13 cellular contexts compared by ENCODE assay signal in genomic region chr6:158500016-158500735, GRCh38. TPM values are rescaled to one million over a fixed set of nuclear protein-coding genes. Genes with fewer than 3 reads are reported as not detected.
DNase-seq lines count a peak whose midpoint lies in the region; ATAC-seq, FAIRE-seq and TF ChIP-seq lines count a peak whose summit lies in the region.
"Had no signal": no experiment of that assay in that cellular context is flagged by ENCODE, and none has a peak within 500 bp of the region (broad histone marks: within the 10 kb centered on the region; RNA-seq: fewer than 3 reads in every experiment).

No MANE protein-coding gene starts in this region.

- 0 out of 2 replicates have a peak, but pooled peaks cover 9% of the 10 kb centered on the region for H3K4me1 ChIP-seq in PC-3 (ENCODE audit: insufficient read depth, low read length)
- H3K4me1 ChIP-seq: testis had no signal

- H3K27me3 ChIP-seq in PC-3 (ENCODE audit: low read length): no peaks in the 10 kb centered on the region
- H3K27me3 ChIP-seq: testis had no signal

- DNase-seq in SHP77 treated with DMSO at 0.1 percent for 48 hours (lab: John Stamatoyannopoulos, UW) (peak; percentile 19), SHP77 (lab: John Stamatoyannopoulos, UW) (no peak), PC-3 (peak; percentile 33), fibroblast of gingiva (ENCODE audit: low read depth) (peak; percentile 48), urothelium cell line (ENCODE audit: low spot score) (peak; percentile 10), GM20000 (ENCODE audit: low spot score) (no peak), nucleus accumbens (lab: John Stamatoyannopoulos, UW) (no peak), GM13977 (ENCODE audit: low spot score) (no peak)
- DNase-seq: activated CD4-positive, alpha-beta T cell treated with anti-CD3 and anti-CD28 coated beads, Interleukin-2, amount 50 U/mL, for 4 hours; activated naive CD4-positive, alpha-beta T cell treated with anti-CD3 and anti-CD28 coated beads for 36 hours; NCI-H446 treated with DMSO at 0.1 percent for 48 hours; testis had no signal

- no peak overlapping the region for H3K4me3 ChIP-seq in PC-3 (ENCODE audit: low read length)
- H3K4me3 ChIP-seq: testis had no signal

- H3K27ac ChIP-seq in PC-3 (ENCODE audit: low read length): no peak overlapping the region
- H3K27ac ChIP-seq: testis had no signal

- H3K79me2 ChIP-seq in PC-3 (ENCODE audit: low read length): no peaks in the 10 kb centered on the region

- H3F3A ChIP-seq in PC-3 (ENCODE audit: low read length, unreplicated experiment): no peaks in the 10 kb centered on the region

- no peak for FAIRE-seq in urothelium cell line (lab: Jason Lieb, UNC)
- FAIRE-seq: G401.6 had no signal

- CTCF ChIA-PET in PC-3 (lab: Charles Lee): no interaction called here

- H3K9me3 ChIP-seq in PC-3 (ENCODE audit: low read length): no peaks in the 10 kb centered on the region
- H3K9me3 ChIP-seq: testis had no signal

- no peaks in the 10 kb centered on the region for H3K9me2 ChIP-seq in PC-3 (replicated peaks; ENCODE audit: low read length)

- H2AFZ ChIP-seq in PC-3 (ENCODE audit: low read length): no peak overlapping the region

- no peaks in the 10 kb centered on the region; the same call in 1 of the 2 replicates for H3K36me3 ChIP-seq in PC-3 (ENCODE audit: low read depth, low read length)

- no peak overlapping the region for H3K4me2 ChIP-seq in PC-3 (ENCODE audit: low read length)

- TF ChIP-seq CTCF in PC-3 (conservative IDR thresholded peaks at IDR 0.05; ENCODE audit: low read depth, low read length) (no peak), GM20000 (IDR thresholded peaks at IDR 0.05; ENCODE audit: extremely low read depth, missing control alignments) (no peak), GM13977 (IDR thresholded peaks at IDR 0.05; ENCODE audit: extremely low read depth, insufficient read depth, missing control alignments) (no peak)

- intact Hi-C loops in PC-3 (cut with micrococcal nuclease): no loop called here

- BruUV-seq in PC-3 (replicated peaks; lab: Mats Ljungman, UMichigan): no TSS peak

- in situ Hi-C loops in GM13977 (cut with MboI; ENCODE audit: low pct_unique_long_range_greater_than_20kb, low sequenced_read_pairs, unreplicated experiment): no loop called here

- no peaks in the 10 kb centered on the region for H4K20me1 ChIP-seq in PC-3 (ENCODE audit: low read length)

- no peak overlapping the region for H3K9ac ChIP-seq in PC-3 (ENCODE audit: low read length)

- POLR2A ChIA-PET in PC-3 (lab: Charles Lee; ENCODE audit: unreplicated experiment): no interaction called here

- ATAC-seq in PC-3: peak; percentile 88

RNA-seq across cellular contexts. Expression of gene TMEM181, which starts 59.7 kb away (rescaled TPM):
- total RNA-seq in PC-3 (2014; rRNA removed): 10.4 and 13.7 TPM in 2 replicates

Comparison
In these comparisons a context has a peak if more than half of its experiments do, and no peak if none do; other contexts are left out.
1. DNase-seq: peak in SHP77 treated with DMSO at 0.1 percent for 48 hours (single experiment), PC-3 (single experiment), fibroblast of gingiva (single experiment) and urothelium cell line (single experiment); none in SHP77 (0 of 2), GM20000 (single experiment), nucleus accumbens (0 of 56) and GM13977 (single experiment).